Comparison of ENCODE assay signal across 3 cellular contexts in the genomic region with DNA sequence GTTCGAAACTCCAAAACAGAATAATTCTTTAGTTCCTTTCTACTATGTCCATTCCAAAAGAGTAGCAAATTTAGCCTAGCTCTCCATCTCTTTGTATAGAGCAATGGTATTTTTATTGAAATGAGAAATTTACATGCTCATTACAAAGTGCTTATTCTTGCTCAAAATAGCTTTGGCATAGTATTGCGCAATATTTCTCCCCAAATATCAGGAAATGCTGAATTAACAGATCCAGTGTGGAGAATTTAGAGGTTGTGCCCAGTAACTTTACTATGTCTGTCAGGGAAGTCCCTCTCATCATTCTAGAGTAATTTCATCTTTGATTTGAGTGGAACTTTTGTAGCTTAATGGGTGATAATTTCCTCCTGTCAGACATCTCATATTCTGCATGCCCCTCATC.
TF ChIP-seq lines count a peak whose summit lies in the region.

No MANE protein-coding gene starts in this region.

TF ChIP-seq in HepG2, 621 proteins besides CTCF, POLR2A, EP300 and RAD21 (continued from another document):
- TF ChIP-seq FOXA1 (IDR thresholded peaks at IDR 0.05) = no peak
- TF ChIP-seq FOXA1 (CRISPR knock-in tag; IDR thresholded peaks at IDR 0.05) = no peak
- TF ChIP-seq CEBPB (IDR thresholded peaks at IDR 0.05; ENCODE audit: borderline replicate concordance, low read depth, low read length) = peak; percentile 92
- peak; percentile 36; the same call in 1 of the 2 replicates for TF ChIP-seq CEBPG (CRISPR knock-in tag; IDR thresholded peaks at IDR 0.05)

TF ChIP-seq in Ishikawa, 13 proteins besides CTCF, POLR2A, EP300 and RAD21:
- TF ChIP-seq, protein P1, sequence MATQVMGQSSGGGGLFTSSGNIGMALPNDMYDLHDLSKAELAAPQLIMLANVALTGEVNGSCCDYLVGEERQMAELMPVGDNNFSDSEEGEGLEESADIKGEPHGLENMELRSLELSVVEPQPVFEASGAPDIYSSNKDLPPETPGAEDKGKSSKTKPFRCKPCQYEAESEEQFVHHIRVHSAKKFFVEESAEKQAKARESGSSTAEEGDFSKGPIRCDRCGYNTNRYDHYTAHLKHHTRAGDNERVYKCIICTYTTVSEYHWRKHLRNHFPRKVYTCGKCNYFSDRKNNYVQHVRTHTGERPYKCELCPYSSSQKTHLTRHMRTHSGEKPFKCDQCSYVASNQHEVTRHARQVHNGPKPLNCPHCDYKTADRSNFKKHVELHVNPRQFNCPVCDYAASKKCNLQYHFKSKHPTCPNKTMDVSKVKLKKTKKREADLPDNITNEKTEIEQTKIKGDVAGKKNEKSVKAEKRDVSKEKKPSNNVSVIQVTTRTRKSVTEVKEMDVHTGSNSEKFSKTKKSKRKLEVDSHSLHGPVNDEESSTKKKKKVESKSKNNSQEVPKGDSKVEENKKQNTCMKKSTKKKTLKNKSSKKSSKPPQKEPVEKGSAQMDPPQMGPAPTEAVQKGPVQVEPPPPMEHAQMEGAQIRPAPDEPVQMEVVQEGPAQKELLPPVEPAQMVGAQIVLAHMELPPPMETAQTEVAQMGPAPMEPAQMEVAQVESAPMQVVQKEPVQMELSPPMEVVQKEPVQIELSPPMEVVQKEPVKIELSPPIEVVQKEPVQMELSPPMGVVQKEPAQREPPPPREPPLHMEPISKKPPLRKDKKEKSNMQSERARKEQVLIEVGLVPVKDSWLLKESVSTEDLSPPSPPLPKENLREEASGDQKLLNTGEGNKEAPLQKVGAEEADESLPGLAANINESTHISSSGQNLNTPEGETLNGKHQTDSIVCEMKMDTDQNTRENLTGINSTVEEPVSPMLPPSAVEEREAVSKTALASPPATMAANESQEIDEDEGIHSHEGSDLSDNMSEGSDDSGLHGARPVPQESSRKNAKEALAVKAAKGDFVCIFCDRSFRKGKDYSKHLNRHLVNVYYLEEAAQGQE (IDR thresholded peaks at IDR 0.05; ENCODE audit: low read depth) = no peak
- TF ChIP-seq YY1 (IDR thresholded peaks at IDR 0.05; ENCODE audit: low read depth) (no peak), TEAD4 (IDR thresholded peaks at IDR 0.05) (no peak), CEBPB (IDR thresholded peaks at IDR 0.05) (peak; percentile 91)
TF ChIP-seq in Ishikawa: peak in this region for 1.

TF ChIP-seq in K562, 482 proteins besides CTCF, POLR2A, EP300 and RAD21 (continued from another document):
- TF ChIP-seq CEBPG (CRISPR knock-in tag; IDR thresholded peaks at IDR 0.05) (no peak), CEBPG (tag; conservative IDR thresholded peaks at IDR 0.05 in 1 of 2, IDR thresholded peaks at IDR 0.05 in 1 of 2) (peak; percentile 28 to 99; a peak in 3 of 4 replicates), CEBPB (tag; IDR thresholded peaks at IDR 0.05) (peak; percentile 94)
